ENCODE assay signal across 17 cellular contexts in genomic region chr1:228096416-228097332, GRCh38. TPM values are rescaled to one million over a fixed set of nuclear protein-coding genes. Genes with fewer than 3 reads are reported as not detected.
DNase-seq lines count a peak whose midpoint lies in the region; ATAC-seq and TF ChIP-seq lines count a peak whose summit lies in the region.
"Had no signal": no experiment of that assay in that cellular context is flagged by ENCODE, and none has a peak within 500 bp of the region (broad histone marks: within the 10 kb centered on the region; RNA-seq: fewer than 3 reads in every experiment).

No MANE protein-coding gene starts in this region.

- H3K27me3 Mint-ChIP-seq in activated T-helper 17 cell treated with anti-CD3 and anti-CD28 coated beads, Interleukin-2, amount 50 U/mL, for 72 hours, result no peaks in the 10 kb centered on the region

- H3K9me3 Mint-ChIP-seq in stimulated activated effector memory CD8-positive, alpha-beta T cell treated with anti-CD3 and anti-CD28 coated beads, Interleukin-12 subunit alpha, Interleukin-12 subunit beta, amount 100 ng/mL, for 72 hours, result peaks cover 7% of the 10 kb centered on the region
- H3K9me3 Mint-ChIP-seq in activated T-helper 17 cell treated with anti-CD3 and anti-CD28 coated beads, Interleukin-2, amount 50 U/mL, for 72 hours, result peaks cover 6% of the 10 kb centered on the region

- H3K36me3 ChIP-seq in HEK293 (ENCODE audit: control insufficient read depth in 2 of 2, insufficient read depth in 1 of 2, low read length in 2 of 2), result peaks cover 9 to 95% of the 10 kb centered on the region in 2 experiments; a peak in 2 of 3 replicates

- H3K4me1 Mint-ChIP-seq in stimulated activated effector memory CD8-positive, alpha-beta T cell treated with anti-CD3 and anti-CD28 coated beads, Interleukin-12 subunit alpha, Interleukin-12 subunit beta, amount 100 ng/mL, for 72 hours, result peaks cover 70% of the 10 kb centered on the region
- H3K4me1 Mint-ChIP-seq in activated T-helper 17 cell treated with anti-CD3 and anti-CD28 coated beads, Interleukin-2, amount 50 U/mL, for 72 hours, result peaks cover 24% of the 10 kb centered on the region

- peaks cover 98% of the 10 kb centered on the region for H3K36me3 Mint-ChIP-seq in stimulated activated effector memory CD8-positive, alpha-beta T cell treated with anti-CD3 and anti-CD28 coated beads, Interleukin-12 subunit alpha, Interleukin-12 subunit beta, amount 100 ng/mL, for 72 hours
- H3K36me3 Mint-ChIP-seq in activated T-helper 17 cell treated with anti-CD3 and anti-CD28 coated beads, Interleukin-2, amount 50 U/mL, for 72 hours (ENCODE audit: low read depth), result peaks cover 100% of the 10 kb centered on the region

- TF ChIP-seq CTCF in HEK293 (tag by site-specific recombination; IDR thresholded peaks at IDR 0.05), result no peak

- ATAC-seq in stimulated activated effector memory CD8-positive, alpha-beta T cell treated with anti-CD3 and anti-CD28 coated beads, Interleukin-12 subunit alpha, Interleukin-12 subunit beta, amount 100 ng/mL, for 72 hours, result no peak
- ATAC-seq in activated T-helper 17 cell treated with anti-CD3 and anti-CD28 coated beads, Interleukin-2, amount 50 U/mL, for 72 hours (replicated peaks), result no peak
- ATAC-seq: body of pancreas had no signal

- no peaks in the 10 kb centered on the region; the same call in 1 of the 2 replicates for H3K4me1 ChIP-seq in HEK293 (ENCODE audit: control insufficient read depth, insufficient read depth, low read length)

- no peaks in the 10 kb centered on the region for H3K9me3 ChIP-seq in HEK293 (ENCODE audit: control insufficient read depth, insufficient read depth, low read depth, low read length)
- H3K9me3 ChIP-seq: body of pancreas had no signal

- peak overlapping the region; percentile 17 for H3K27ac Mint-ChIP-seq in stimulated activated effector memory CD8-positive, alpha-beta T cell treated with anti-CD3 and anti-CD28 coated beads, Interleukin-12 subunit alpha, Interleukin-12 subunit beta, amount 100 ng/mL, for 72 hours
- no peak overlapping the region for H3K27ac Mint-ChIP-seq in activated T-helper 17 cell treated with anti-CD3 and anti-CD28 coated beads, Interleukin-2, amount 50 U/mL, for 72 hours
- H3K27ac Mint-ChIP-seq: activated T-helper 2 cell treated with anti-CD3 and anti-CD28 coated beads, Interferon-gamma antibody, Interleukin-2, Interleukin-4, amounts not matched to agents 10 μg/mL and 5 μg/mL and 100 μg/mL, durations not matched to agents 14 hours and 24 hours and 36 hours had no signal

- CTCF ChIA-PET in HEK293 (lab: Yijun Ruan, JAX), result interaction anchor here (0.7 to 0.8 kb wide), 2 partner anchors 8 to 9 kb away, joined by 5 to 7 read pairs; no protein-coding TSS in a partner anchor

- no peak overlapping the region for H3K4me3 Mint-ChIP-seq in stimulated activated effector memory CD8-positive, alpha-beta T cell treated with anti-CD3 and anti-CD28 coated beads, Interleukin-12 subunit alpha, Interleukin-12 subunit beta, amount 100 ng/mL, for 72 hours
- H3K4me3 Mint-ChIP-seq in activated T-helper 17 cell treated with anti-CD3 and anti-CD28 coated beads, Interleukin-2, amount 50 U/mL, for 72 hours, result no peak overlapping the region

- POLR2A ChIA-PET in HEK293 (lab: Yijun Ruan, JAX), result interaction anchor here (0.9 to 4.5 kb wide), 2 partner anchors 12 to 14 kb away, joined by 3 to 21 read pairs; partner anchors contain the start of gene ARF1

- DNase-seq in activated effector memory CD4-positive, alpha-beta T cell treated with anti-CD3 and anti-CD28 coated beads, Interleukin-2, amount 50 U/mL, for 16 hours, result peak; percentile 62
- DNase-seq in activated effector memory CD4-positive, alpha-beta T cell treated with Interleukin-2 at 50 U/mL for 16 hours, result no peak
- DNase-seq in iPS-NIHi11 (ENCODE audit: low spot score) (peak; percentile 3), DMS79 (lab: John Stamatoyannopoulos, UW) (no peak), NCI-H446 treated with DMSO at 0.1 percent for 48 hours (lab: John Stamatoyannopoulos, UW) (no peak)
- DNase-seq in stimulated activated effector memory CD8-positive, alpha-beta T cell treated with anti-CD3 and anti-CD28 coated beads, Interleukin-12 subunit alpha, Interleukin-12 subunit beta, amount 100 ng/mL, for 72 hours (ENCODE audit: low spot score in 2 of 2), result no peak
- DNase-seq: activated CD4-positive, alpha-beta T cell treated with anti-CD3 and anti-CD28 coated beads for 4 hours; body of pancreas; esophagus squamous epithelium; Karpas-422; midbrain; NCI-H1417 had no signal

- H3K4me3 ChIP-seq in HEK293 (ENCODE audit: low read depth, low read length), result no peak overlapping the region
- H3K4me3 ChIP-seq: body of pancreas, dorsolateral prefrontal cortex, esophagus squamous epithelium, upper lobe of left lung had no signal

- H3K27ac ChIP-seq in HEK293 (ENCODE audit: extremely low read depth, low read depth, low read length), result no peak overlapping the region
- H3K27ac ChIP-seq: body of pancreas, esophagus squamous epithelium, upper lobe of left lung had no signal

TF ChIP-seq in HEK293, 187 proteins besides CTCF, POLR2A, EP300 and RAD21:
- TF ChIP-seq HOXC10 (CRISPR knock-in tag; IDR thresholded peaks at IDR 0.05) (no peak), ZNF837 (tag by site-specific recombination; IDR thresholded peaks at IDR 0.05) (0 out of 2 replicates have a peak, but pooled peaks have one; percentile 7), HIC1 (tag by site-specific recombination; IDR thresholded peaks at IDR 0.05) (peak; percentile 18; the same call in 1 of the 2 replicates), ZNF184 (tag by site-specific recombination; IDR thresholded peaks at IDR 0.05) (peak; percentile 81; the same call in 1 of the 2 replicates), ZNF423 (tag by site-specific recombination; IDR thresholded peaks at IDR 0.05) (no peak), GLIS2 (tag by site-specific recombination; IDR thresholded peaks at IDR 0.05) (0 out of 2 replicates have a peak, but pooled peaks have one; percentile 25), ZNF585B (tag by site-specific recombination; IDR thresholded peaks at IDR 0.05) (no peak), ZBTB6 (tag by site-specific recombination; IDR thresholded peaks at IDR 0.05) (no peak)

RNA-seq across cellular contexts. Expression of gene C1orf35, which starts 6.5 kb away (rescaled TPM):
- 10 to 100 TPM; 18.3 TPM for total RNA-seq in activated T-helper 17 cell treated with anti-CD3 and anti-CD28 coated beads, Interleukin-2, amount 50 U/mL, for 72 hours

RNA-seq across cellular contexts. Expression of gene MRPL55, which starts 12.4 kb away (rescaled TPM):
- 10 to 100 TPM; 42.3 to 48.6 TPM for total RNA-seq in activated T-helper 17 cell treated with anti-CD3 and anti-CD28 coated beads, Interleukin-2, amount 50 U/mL, for 72 hours

RNA-seq across cellular contexts. Expression of gene ARF1, which starts 14.2 kb away (rescaled TPM):
- 100 to 1,000 TPM; 288 to 364 TPM for total RNA-seq in activated T-helper 17 cell treated with anti-CD3 and anti-CD28 coated beads, Interleukin-2, amount 50 U/mL, for 72 hours

RNA-seq across cellular contexts. Expression of gene GUK1, which starts 43.4 kb away (rescaled TPM):
- 100 to 1,000 TPM; 284 to 285 TPM for total RNA-seq in activated T-helper 17 cell treated with anti-CD3 and anti-CD28 coated beads, Interleukin-2, amount 50 U/mL, for 72 hours

RNA-seq across cellular contexts. Expression of gene GJC2, which starts 53.1 kb away (rescaled TPM):
- under 1 TPM; 0.43 to 0.61 TPM for total RNA-seq in activated T-helper 17 cell treated with anti-CD3 and anti-CD28 coated beads, Interleukin-2, amount 50 U/mL, for 72 hours

Comparison
In these comparisons a context has a peak if more than half of its experiments do, and no peak if none do; other contexts are left out.
1. DNase-seq: peak in activated effector memory CD4-positive, alpha-beta T cell treated with anti-CD3 and anti-CD28 coated beads, Interleukin-2, amount 50 U/mL, for 16 hours (single experiment) and iPS-NIHi11 (single experiment); none in activated effector memory CD4-positive, alpha-beta T cell treated with Interleukin-2 at 50 U/mL for 16 hours (single experiment), stimulated activated effector memory CD8-positive, alpha-beta T cell treated with anti-CD3 and anti-CD28 coated beads, Interleukin-12 subunit alpha, Interleukin-12 subunit beta, amount 100 ng/mL, for 72 hours (0 of 2), DMS79 (single experiment) and NCI-H446 treated with DMSO at 0.1 percent for 48 hours (single experiment).